Comparison of ENCODE assay signal across 1 cellular context in the genomic region with DNA sequence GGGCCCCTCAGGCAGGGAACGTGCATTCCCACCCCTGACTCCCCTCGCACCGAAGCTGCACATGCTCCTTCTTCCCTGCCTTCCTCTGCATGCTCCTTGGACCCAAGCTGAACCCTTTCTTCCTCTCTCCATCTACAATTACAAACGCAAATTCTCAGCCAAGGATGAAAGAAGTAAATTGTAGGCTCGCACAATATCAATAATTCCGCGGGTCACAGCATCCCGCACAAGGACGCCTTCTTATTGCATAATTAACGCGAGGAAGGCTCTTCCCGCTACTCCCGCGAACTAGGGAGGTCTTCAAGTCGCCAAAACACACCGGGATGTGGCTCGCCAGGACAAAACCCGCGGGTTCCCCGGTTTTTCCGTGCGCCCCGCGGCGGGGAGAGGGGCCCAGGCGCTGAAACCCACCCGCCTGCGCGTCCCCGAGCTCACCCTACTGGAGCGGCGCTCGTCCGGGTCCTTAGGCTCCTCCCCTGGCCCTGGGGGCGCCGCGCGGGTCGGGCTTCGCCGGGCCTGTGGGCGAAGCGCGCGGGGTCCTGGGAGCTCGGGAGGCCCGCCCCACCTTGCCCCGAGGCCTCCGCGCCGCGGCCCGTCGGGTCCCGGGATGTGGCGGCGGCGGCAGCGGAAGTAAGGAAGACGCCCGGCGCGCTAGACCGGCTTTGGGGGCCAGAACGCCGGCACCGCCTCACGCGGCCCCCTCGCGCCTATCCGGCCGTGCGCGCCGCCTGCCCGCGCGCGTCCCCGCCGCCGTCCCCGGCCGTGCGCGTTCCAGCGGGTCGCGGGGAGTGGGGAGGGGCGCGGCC.
TF ChIP-seq lines count a peak whose summit lies in the region.

A gene with protein sequence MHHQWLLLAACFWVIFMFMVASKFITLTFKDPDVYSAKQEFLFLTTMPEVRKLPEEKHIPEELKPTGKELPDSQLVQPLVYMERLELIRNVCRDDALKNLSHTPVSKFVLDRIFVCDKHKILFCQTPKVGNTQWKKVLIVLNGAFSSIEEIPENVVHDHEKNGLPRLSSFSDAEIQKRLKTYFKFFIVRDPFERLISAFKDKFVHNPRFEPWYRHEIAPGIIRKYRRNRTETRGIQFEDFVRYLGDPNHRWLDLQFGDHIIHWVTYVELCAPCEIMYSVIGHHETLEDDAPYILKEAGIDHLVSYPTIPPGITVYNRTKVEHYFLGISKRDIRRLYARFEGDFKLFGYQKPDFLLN (minus strand): TSS at position 730 of the 806 bp plus-strand sequence. CDS start 10,993 bp downstream, outside the sequence.

TF ChIP-seq in K562, 482 proteins besides CTCF, POLR2A, EP300 and RAD21 (continued from another document):
- TF ChIP-seq, protein P1, sequence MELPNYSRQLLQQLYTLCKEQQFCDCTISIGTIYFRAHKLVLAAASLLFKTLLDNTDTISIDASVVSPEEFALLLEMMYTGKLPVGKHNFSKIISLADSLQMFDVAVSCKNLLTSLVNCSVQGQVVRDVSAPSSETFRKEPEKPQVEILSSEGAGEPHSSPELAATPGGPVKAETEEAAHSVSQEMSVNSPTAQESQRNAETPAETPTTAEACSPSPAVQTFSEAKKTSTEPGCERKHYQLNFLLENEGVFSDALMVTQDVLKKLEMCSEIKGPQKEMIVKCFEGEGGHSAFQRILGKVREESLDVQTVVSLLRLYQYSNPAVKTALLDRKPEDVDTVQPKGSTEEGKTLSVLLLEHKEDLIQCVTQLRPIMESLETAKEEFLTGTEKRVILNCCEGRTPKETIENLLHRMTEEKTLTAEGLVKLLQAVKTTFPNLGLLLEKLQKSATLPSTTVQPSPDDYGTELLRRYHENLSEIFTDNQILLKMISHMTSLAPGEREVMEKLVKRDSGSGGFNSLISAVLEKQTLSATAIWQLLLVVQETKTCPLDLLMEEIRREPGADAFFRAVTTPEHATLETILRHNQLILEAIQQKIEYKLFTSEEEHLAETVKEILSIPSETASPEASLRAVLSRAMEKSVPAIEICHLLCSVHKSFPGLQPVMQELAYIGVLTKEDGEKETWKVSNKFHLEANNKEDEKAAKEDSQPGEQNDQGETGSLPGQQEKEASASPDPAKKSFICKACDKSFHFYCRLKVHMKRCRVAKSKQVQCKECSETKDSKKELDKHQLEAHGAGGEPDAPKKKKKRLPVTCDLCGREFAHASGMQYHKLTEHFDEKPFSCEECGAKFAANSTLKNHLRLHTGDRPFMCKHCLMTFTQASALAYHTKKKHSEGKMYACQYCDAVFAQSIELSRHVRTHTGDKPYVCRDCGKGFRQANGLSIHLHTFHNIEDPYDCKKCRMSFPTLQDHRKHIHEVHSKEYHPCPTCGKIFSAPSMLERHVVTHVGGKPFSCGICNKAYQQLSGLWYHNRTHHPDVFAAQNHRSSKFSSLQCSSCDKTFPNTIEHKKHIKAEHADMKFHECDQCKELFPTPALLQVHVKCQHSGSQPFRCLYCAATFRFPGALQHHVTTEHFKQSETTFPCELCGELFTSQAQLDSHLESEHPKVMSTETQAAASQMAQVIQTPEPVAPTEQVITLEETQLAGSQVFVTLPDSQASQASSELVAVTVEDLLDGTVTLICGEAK (IDR thresholded peaks at IDR 0.05): 0 out of 2 replicates have a peak, but pooled peaks have one; percentile 37
- TF ChIP-seq, protein P1 (CRISPR knock-in tag; IDR thresholded peaks at IDR 0.05): no peak
- TF ChIP-seq ZNF780A (CRISPR knock-in tag; IDR thresholded peaks at IDR 0.05) (no peak), ZNF589 (CRISPR knock-in tag; IDR thresholded peaks at IDR 0.05; ENCODE audit: low read depth) (peak; percentile 80; the same call in 1 of the 2 replicates), KDM5B (IDR thresholded peaks at IDR 0.05; ENCODE audit: insufficient replicate concordance, low read depth, low read length) (peak; percentile 58), SMARCC2 (IDR thresholded peaks at IDR 0.05; ENCODE audit: low read depth) (no peak)
